Comparison of ENCODE assay signal across 23 cellular contexts in genomic region chr9:133583586-133583985, GRCh38. TPM values are rescaled to one million over a fixed set of nuclear protein-coding genes. Genes with fewer than 3 reads are reported as not detected.
DNase-seq lines count a peak whose midpoint lies in the region; ATAC-seq lines count a peak whose summit lies in the region.
"Had no signal": no experiment of that assay in that cellular context is flagged by ENCODE, and none has a peak within 500 bp of the region (broad histone marks: within the 10 kb centered on the region; RNA-seq: fewer than 3 reads in every experiment).

No MANE protein-coding gene starts in this region.

- intact Hi-C loops in left ventricle myocardium superior (cut with micrococcal nuclease): no loop called here

- H3K36me3 ChIP-seq in H7 (replicated peaks; ENCODE audit: control insufficient read depth, insufficient read depth, low read length) (no peaks in the 10 kb centered on the region), NT2/D1 (ENCODE audit: insufficient read depth, insufficient read length, low read length) (no peaks in the 10 kb centered on the region), trophoblast cell (ENCODE audit: control insufficient read depth in 1 of 2, insufficient read depth in 2 of 2, low read length in 2 of 2) (no peaks in the 10 kb centered on the region)
- H3K36me3 ChIP-seq: esophagus muscularis mucosa had no signal

- no peak overlapping the region for H3K14ac ChIP-seq in trophoblast cell (ENCODE audit: low read length)

- peak; percentile 91 for ATAC-seq in left ventricle myocardium superior
- no peak for ATAC-seq in HG03280 (IDR thresholded peaks at IDR 0.05; ENCODE audit: unreplicated experiment)
- ATAC-seq in HG03039 (IDR thresholded peaks at IDR 0.05; ENCODE audit: unreplicated experiment): no peak
- ATAC-seq: sciatic nerve; stimulated activated memory B cell treated with anti-CD40 and anti-IgM and Interleukin-4, amounts not matched to agents 10 μg/mL and 1 μg/mL and 100 μg/mL, for 72 hours had no signal

- H4K8ac ChIP-seq in trophoblast cell (ENCODE audit: low read depth, low read length): no peak overlapping the region

- peak overlapping the region; percentile 25 for H2AK5ac ChIP-seq in trophoblast cell (ENCODE audit: low read length)

- H4K12ac ChIP-seq in trophoblast cell (ENCODE audit: low read depth, low read length): no peak overlapping the region

- H2BK12ac ChIP-seq in trophoblast cell (ENCODE audit: low read length): peak overlapping the region; percentile 2

- H2BK120ac ChIP-seq in trophoblast cell (ENCODE audit: insufficient read depth, low read length, poor library complexity): no peak overlapping the region

- peaks cover 3% of the 10 kb centered on the region for H3K79me2 ChIP-seq in trophoblast cell (ENCODE audit: control insufficient read depth, insufficient read depth, low read length, poor library complexity)

- H3K9me3 ChIP-seq in NT2/D1 (ENCODE audit: insufficient read depth, low read length) (peaks cover 4% of the 10 kb centered on the region; the same call in 1 of the 2 replicates), trophoblast cell (ENCODE audit: insufficient read depth, low read depth, low read length) (peaks cover 4% of the 10 kb centered on the region)
- H3K9me3 ChIP-seq: Caco-2, esophagus muscularis mucosa had no signal

- no peak overlapping the region for H3K27ac ChIP-seq in trophoblast cell (ENCODE audit: low read depth, low read length)
- H3K27ac ChIP-seq: esophagus muscularis mucosa had no signal

- H3K18ac ChIP-seq in trophoblast cell (ENCODE audit: low read length): no peak overlapping the region

- peaks cover 27% of the 10 kb centered on the region for H3K79me1 ChIP-seq in trophoblast cell (ENCODE audit: low read length)

- no peak overlapping the region for H3K23ac ChIP-seq in trophoblast cell (ENCODE audit: low read length)

- peaks cover 33% of the 10 kb centered on the region for H3K4me1 ChIP-seq in NT2/D1 (ENCODE audit: insufficient read depth, insufficient read length)
- peaks cover 31 to 35% of the 10 kb centered on the region in 2 experiments for H3K4me1 ChIP-seq in trophoblast cell (ENCODE audit: control insufficient read depth in 1 of 2, insufficient read depth in 2 of 2, low read length in 2 of 2)

- H2AFZ ChIP-seq in trophoblast cell (ENCODE audit: insufficient read depth, low read length, poor library complexity): no peak overlapping the region

- H3K4me2 ChIP-seq in trophoblast cell (ENCODE audit: low read length): no peak overlapping the region

- WGBS in trophoblast cell (ENCODE audit: extremely low coverage, insufficient coverage, insufficient read length): no CpG with 5 or more reads among the region's 23 CpGs

- H3K9ac ChIP-seq in NT2/D1 (ENCODE audit: insufficient read length, low read depth) (peak overlapping the region; percentile 26), trophoblast cell (ENCODE audit: low read length) (no peak overlapping the region)

- H4K91ac ChIP-seq in trophoblast cell (ENCODE audit: low read depth, low read length): peak overlapping the region; percentile 29

- no peak overlapping the region for H2BK5ac ChIP-seq in trophoblast cell (ENCODE audit: low read depth, low read length, poor library complexity)

- no peak overlapping the region for H3K4me3 ChIP-seq in H7 (ENCODE audit: insufficient read depth, low read depth, low read length)
- no peak overlapping the region for H3K4me3 ChIP-seq in NT2/D1 (ENCODE audit: insufficient read length, low read depth)
- no peak overlapping the region for H3K4me3 ChIP-seq in trophoblast cell (ENCODE audit: low read depth, low read length)
- H3K4me3 ChIP-seq: esophagus muscularis mucosa had no signal

- DNase-seq in H7 (peak; percentile 62), NT2/D1 (ENCODE audit: low read depth, low spot score) (no peak), left ventricle myocardium superior (peak; percentile 95), trophoblast cell (no peak), amniotic stem cell (lab: John Stamatoyannopoulos, UW) (no peak)
- DNase-seq: aorta; Caco-2; effector CD8-positive, alpha-beta T cell; GOT3; NCI-H1694; NCI-H446 had no signal

- H3K27me3 ChIP-seq in H7 (ENCODE audit: control insufficient read depth, insufficient read depth, low read length) (no peaks in the 10 kb centered on the region), NT2/D1 (ENCODE audit: insufficient read depth, insufficient read length) (no peaks in the 10 kb centered on the region), trophoblast cell (ENCODE audit: insufficient read depth, low read length) (no peaks in the 10 kb centered on the region)

- no peak overlapping the region for H3K4ac ChIP-seq in trophoblast cell (ENCODE audit: low read depth, low read length)

RNA-seq across cellular contexts. Expression of gene FAM163B, which starts 25.6 kb away (rescaled TPM):
- 1.2 and 3.7 TPM in 2 replicates for total RNA-seq in H7 (2014; rRNA removed; shearing (Covaris generic))
- not detected for total RNA-seq in left ventricle myocardium superior
- polyA plus RNA-seq in trophoblast cell (2013): 0.89 and 0.90 TPM in 2 replicates
- total RNA-seq: aorta; Caco-2; esophagus muscularis mucosa; glomerular endothelial cell; lower leg skin; M059J; myocyte; osteocyte; sciatic nerve; T-helper 1 cell treated with Interleukin-12 subunit alpha and Interleukin-12 subunit beta and Interleukin-4 antibody, amounts not matched to agents 30 ng/mL and 1 ng/mL, for 36 hours had no signal
- polyA plus RNA-seq: aorta had no signal

RNA-seq across cellular contexts. Expression of gene ADAMTSL2, which starts 49.1 kb away (rescaled TPM):
- 0.42 and 0.70 TPM in 2 replicates for total RNA-seq in H7 (2014; rRNA removed; shearing (Covaris generic))
- total RNA-seq in left ventricle myocardium superior: 5.1 TPM
- polyA plus RNA-seq in trophoblast cell (2013): 5.9 and 6.2 TPM in 2 replicates
- total RNA-seq: glomerular endothelial cell; T-helper 1 cell treated with Interleukin-12 subunit alpha and Interleukin-12 subunit beta and Interleukin-4 antibody, amounts not matched to agents 30 ng/mL and 1 ng/mL, for 36 hours had no signal

RNA-seq across cellular contexts. Expression of gene DBH, which starts 52.6 kb away (rescaled TPM):
- 0.07 TPM in 1 of 2 replicates, not detected in the other for total RNA-seq in H7 (2014; rRNA removed; shearing (Covaris generic))
- total RNA-seq in left ventricle myocardium superior: not detected
- polyA plus RNA-seq in trophoblast cell (2013): 0.01 and 0.03 TPM in 2 replicates
- total RNA-seq: aorta, Caco-2, glomerular endothelial cell, M059J, osteocyte had no signal
- polyA plus RNA-seq: aorta had no signal

RNA-seq across cellular contexts. Expression of gene MYMK, which starts 58.8 kb away (rescaled TPM):
- total RNA-seq in H7 (2014; rRNA removed; shearing (Covaris generic)): not detected in 2 replicates
- not detected for total RNA-seq in left ventricle myocardium superior
- 0.25 and 0.27 TPM in 2 replicates for polyA plus RNA-seq in trophoblast cell (2013)
- total RNA-seq: aorta; Caco-2; cerebellum; esophagus muscularis mucosa; glomerular endothelial cell; lower leg skin; M059J; osteocyte; sciatic nerve; T-helper 1 cell treated with Interleukin-12 subunit alpha and Interleukin-12 subunit beta and Interleukin-4 antibody, amounts not matched to agents 30 ng/mL and 1 ng/mL, for 36 hours had no signal
- polyA plus RNA-seq: aorta had no signal

Comparison
In these comparisons a context has a peak if more than half of its experiments do, and no peak if none do; other contexts are left out.
1. DNase-seq: peak in H7 (single experiment) and left ventricle myocardium superior (single experiment); none in NT2/D1 (single experiment), trophoblast cell (0 of 2) and amniotic stem cell (single experiment).